12 cellular contexts compared by ENCODE assay signal in the genomic region with DNA sequence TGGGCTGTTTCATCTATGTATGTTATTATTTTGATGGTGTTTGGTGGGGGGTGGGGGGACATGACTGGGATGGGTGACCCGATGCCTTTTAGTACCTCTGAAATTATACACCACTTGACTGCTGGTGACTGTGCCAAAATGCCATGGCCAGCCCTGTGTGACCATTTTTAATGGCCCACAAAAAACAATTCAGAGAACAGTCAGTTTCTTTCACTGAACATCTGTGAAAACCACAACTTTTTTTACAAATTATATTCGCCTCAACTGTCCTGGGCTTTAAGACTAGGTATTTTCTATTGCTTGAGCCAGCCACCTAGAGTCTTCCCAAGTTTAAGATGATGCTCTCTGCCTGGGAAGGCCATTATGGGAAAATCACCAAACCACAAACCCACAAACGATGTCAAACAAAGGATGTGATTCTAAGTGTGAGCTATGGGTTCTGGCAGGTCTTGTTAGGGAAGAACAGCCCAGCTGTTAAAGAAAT. TPM values are rescaled to one million over a fixed set of nuclear protein-coding genes. Genes with fewer than 3 reads are reported as not detected.
DNase-seq lines count a peak whose midpoint lies in the region; ATAC-seq and TF ChIP-seq lines count a peak whose summit lies in the region.
"Had no signal": no experiment of that assay in that cellular context is flagged by ENCODE, and none has a peak within 500 bp of the region (broad histone marks: within the 10 kb centered on the region; RNA-seq: fewer than 3 reads in every experiment).

No MANE protein-coding gene starts in this region.

- BruUV-seq in HCT116 (replicated peaks; lab: Mats Ljungman, UMichigan), result no TSS peak

- H3K9me2 ChIP-seq in HCT116 (ENCODE audit: insufficient read depth), result no peaks in the 10 kb centered on the region

- H3K27me3 ChIP-seq in ACC112 (ENCODE audit: insufficient read depth, low read length) (no peaks in the 10 kb centered on the region), HCT116 (ENCODE audit: insufficient read depth, low read length) (peaks cover under 1% of the 10 kb centered on the region; the same call in 1 of the 2 replicates)

- no peaks in the 10 kb centered on the region for H4K20me1 ChIP-seq in HCT116 (ENCODE audit: insufficient read depth)

- H3K27ac ChIP-seq in ACC112 (ENCODE audit: low read depth, low read length) (peak overlapping the region; percentile 85), HCT116 (ENCODE audit: low read depth, low read length) (no peak overlapping the region)
- H3K27ac ChIP-seq: C4-2B had no signal

- no peak overlapping the region for H3K9ac ChIP-seq in HCT116 (ENCODE audit: low read length)

- H3K4me2 ChIP-seq in HCT116 (ENCODE audit: low read length), result no peak overlapping the region

- intact Hi-C loops in HCT116 (cut with micrococcal nuclease), result no loop called here

- no peak for TF ChIP-seq CTCF in HCT116 (IDR thresholded peaks at IDR 0.05 in 2 of 3, conservative IDR thresholded peaks at IDR 0.05 in 1 of 3; ENCODE audit: borderline replicate concordance in 1 of 3, insufficient read depth in 1 of 3, low read depth in 2 of 3, low read length in 2 of 3)

- RAD21 ChIA-PET in HCT116 (lab: Charles Lee; ENCODE audit: low non-redundant PET in 1 of 2, low total read pairs in 2 of 2, uncharacterized antibody in 2 of 2, unreplicated experiment in 2 of 2), result no interaction called here

- DNase-seq in HCT116 (ENCODE audit: low read depth, low spot score) (no peak), amniotic epithelial cell (ENCODE audit: low read depth) (peak; percentile 93), islet precursor cell (peak; percentile 77), NCI-H524 treated with DMSO at 0.1 percent for 48 hours (lab: John Stamatoyannopoulos, UW) (no peak)
- DNase-seq in stimulated activated naive CD4-positive, alpha-beta T cell treated with Interleukin-2 at 50 U/mL for 16 hours (lab: John Stamatoyannopoulos, UW), result no peak
- DNase-seq: anterior cingulate cortex; stimulated activated CD4-positive, alpha-beta T cell treated with anti-CD3 and anti-CD28 coated beads, Interleukin-15, amount 100 ng/mL, for 24 hours had no signal

- ATAC-seq in HCT116, result peak; percentile 61
- no peak for ATAC-seq in GM21576 (IDR thresholded peaks at IDR 0.05; ENCODE audit: unreplicated experiment)
- ATAC-seq in GM18870 (IDR thresholded peaks at IDR 0.05; ENCODE audit: unreplicated experiment), result no peak
- ATAC-seq: natural killer cell treated with Interleukin-12 subunit alpha and Interleukin-12 subunit beta and Interleukin-15 and Interleukin-18, amount 100 ng/mL, for 72 hours had no signal

- POLR2A ChIA-PET in HCT116 (lab: Charles Lee), result no interaction called here

- H3K79me2 ChIP-seq in ACC112 (ENCODE audit: control insufficient read depth, insufficient read depth, low read length, unreplicated experiment) (peaks cover 33% of the 10 kb centered on the region), HCT116 (ENCODE audit: insufficient read depth, low read length) (no peaks in the 10 kb centered on the region)

- no peaks in the 10 kb centered on the region for H3K9me3 ChIP-seq in HCT116 (ENCODE audit: control insufficient read depth in 1 of 2, insufficient read depth in 1 of 2, low read depth in 1 of 2, low read length in 2 of 2)

- CTCF ChIA-PET in HCT116 (lab: Charles Lee), result no interaction called here

- H3K4me3 ChIP-seq in ACC112 (ENCODE audit: low read depth, low read length), result no peak overlapping the region
- no peak overlapping the region for H3K4me3 ChIP-seq in HCT116 (replicated peaks in 1 of 2; ENCODE audit: low read depth in 1 of 2, low read length in 2 of 2)

- no peak for TF ChIP-seq RAD21 in HCT116 (IDR thresholded peaks at IDR 0.05; ENCODE audit: low read depth)

- H2AFZ ChIP-seq in ACC112 (ENCODE audit: low read length, unreplicated experiment) (no peak overlapping the region), HCT116 (ENCODE audit: low read depth, low read length, poor library complexity, severe bottlenecking) (no peak overlapping the region)

- H3K36me3 ChIP-seq in ACC112 (ENCODE audit: insufficient read depth, low read length), result peaks cover 78% of the 10 kb centered on the region
- H3K36me3 ChIP-seq in HCT116 (ENCODE audit: control insufficient read depth in 1 of 2, insufficient read depth in 2 of 2, low read length in 2 of 2), result no peaks in the 10 kb centered on the region

- H3K4me1 ChIP-seq in ACC112 (ENCODE audit: control insufficient read depth, insufficient read depth, low read length, unreplicated experiment), result peaks cover 84% of the 10 kb centered on the region
- peaks cover 0 to 5% of the 10 kb centered on the region in 2 experiments; a peak in 1 of 4 replicates for H3K4me1 ChIP-seq in HCT116 (ENCODE audit: control insufficient read depth in 1 of 2, insufficient read depth in 2 of 2, low read length in 2 of 2)

- TF ChIP-seq POLR2A in HCT116 (IDR thresholded peaks at IDR 0.05; ENCODE audit: borderline replicate concordance, extremely low read depth, insufficient read depth, insufficient read length), result no peak

TF ChIP-seq in HCT116, 20 proteins besides CTCF, POLR2A, EP300 and RAD21:
- TF ChIP-seq REST (IDR thresholded peaks at IDR 0.05; ENCODE audit: low read depth) (no peak), ZBTB33 (IDR thresholded peaks at IDR 0.05; ENCODE audit: extremely low read depth, insufficient replicate concordance, low read length) (no peak), EZH2 (IDR thresholded peaks at IDR 0.05) (no peak), SRF (IDR thresholded peaks at IDR 0.05; ENCODE audit: low read depth) (no peak)

RNA-seq across cellular contexts. Expression of gene FN1, which starts 33.9 kb away (rescaled TPM):
- 11.1 TPM for total RNA-seq in HCT116 (2021; ENCODE audit: unreplicated experiment)
- 5.3 and 6.3 TPM in 2 replicates for polyA plus RNA-seq in HCT116 (2012)

Comparison
In these comparisons a context has a peak if more than half of its experiments do, and no peak if none do; other contexts are left out.
1. DNase-seq: peak in amniotic epithelial cell (single experiment) and islet precursor cell (single experiment); none in HCT116 (single experiment), NCI-H524 treated with DMSO at 0.1 percent for 48 hours (single experiment) and stimulated activated naive CD4-positive, alpha-beta T cell treated with Interleukin-2 at 50 U/mL for 16 hours (single experiment).